28 cellular contexts compared by ENCODE assay signal in the genomic region with DNA sequence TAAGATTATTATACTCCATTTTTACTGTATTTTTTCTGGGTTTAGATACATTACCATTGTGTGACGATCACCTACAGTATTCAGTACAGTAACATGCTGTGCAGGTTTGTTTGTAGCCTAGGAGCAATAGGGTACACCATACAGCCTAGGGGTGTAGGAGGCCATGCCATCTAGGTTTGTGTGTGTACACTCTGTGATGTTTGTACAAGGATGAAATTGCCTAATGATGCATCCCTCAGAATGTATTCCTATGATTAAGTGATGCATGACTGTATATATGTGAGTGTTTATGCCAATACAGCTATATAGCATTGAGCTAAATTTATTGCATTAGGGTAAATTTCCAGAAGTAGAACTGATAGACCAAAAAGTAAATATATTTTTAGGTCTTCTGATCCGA.
"Had no signal": no experiment of that assay in that cellular context is flagged by ENCODE, and none has a peak within 500 bp of the region (broad histone marks: within the 10 kb centered on the region; RNA-seq: fewer than 3 reads in every experiment).

No MANE protein-coding gene starts in this region.

- H3K4me3 ChIP-seq: left ventricle myocardium inferior, lung, neural progenitor cell, psoas muscle, right atrium auricular region, right lobe of liver, smooth muscle cell, testis, thyroid gland, transverse colon, upper lobe of left lung, vagina had no signal

- H3K27ac ChIP-seq: left ventricle myocardium inferior, neural progenitor cell, neutrophil, parathyroid adenoma, psoas muscle, right atrium auricular region, right lobe of liver, thyroid gland, transverse colon, upper lobe of left lung, vagina had no signal

- H3K4me3 Mint-ChIP-seq: mesothelial cell of epicardium; naive B cell; natural killer cell; nephron progenitor cell; neural progenitor cell; stimulated activated memory B cell treated with anti-CD40 and anti-IgM and Interleukin-4, amounts not matched to agents 10 μg/mL and 1 μg/mL and 100 μg/mL, for 72 hours; stimulated activated naive CD8-positive, alpha-beta T cell treated with anti-CD3 and anti-CD28 coated beads, Interleukin-15, amount 100 ng/mL, for 72 hours had no signal

- H3K9ac ChIP-seq: neural progenitor cell, parathyroid adenoma had no signal

- H3K4me1 Mint-ChIP-seq: mesothelial cell of epicardium; naive B cell; natural killer cell; nephron progenitor cell; stimulated activated memory B cell treated with anti-CD40 and anti-IgM and Interleukin-4, amounts not matched to agents 10 μg/mL and 1 μg/mL and 100 μg/mL, for 72 hours; stimulated activated naive CD8-positive, alpha-beta T cell treated with anti-CD3 and anti-CD28 coated beads, Interleukin-15, amount 100 ng/mL, for 72 hours had no signal

- ATAC-seq: natural killer cell; psoas muscle; right lobe of liver; stimulated activated memory B cell treated with anti-CD40 and anti-IgM and Interleukin-4, amounts not matched to agents 10 μg/mL and 1 μg/mL and 100 μg/mL, for 72 hours; stimulated activated naive CD8-positive, alpha-beta T cell treated with anti-CD3 and anti-CD28 coated beads, Interleukin-15, amount 100 ng/mL, for 72 hours had no signal

- H3K27me3 ChIP-seq: neural progenitor cell, neutrophil, right atrium auricular region, right lobe of liver, testis, thyroid gland, transverse colon, upper lobe of left lung, vagina had no signal

- H3K36me3 Mint-ChIP-seq: naive B cell; natural killer cell; stimulated activated memory B cell treated with anti-CD40 and anti-IgM and Interleukin-4, amounts not matched to agents 10 μg/mL and 1 μg/mL and 100 μg/mL, for 72 hours had no signal

- DNase-seq: islet precursor cell; left ventricle myocardium inferior; mesendoderm; naive B cell; natural killer cell; nephron progenitor cell; occipital lobe; psoas muscle; right lobe of liver; stimulated activated CD4-positive, alpha-beta T cell treated with anti-CD3 and anti-CD28 coated beads, Interleukin-1b, Interleukin-23, amount 100 ng/mL, for 48 hours; stimulated activated CD4-positive, alpha-beta T cell treated with anti-CD3 and anti-CD28 coated beads, Interleukin-2, amount 100 ng/mL, for 48 hours; stimulated activated CD4-positive, alpha-beta T cell treated with anti-CD3 and anti-CD28 coated beads, Interleukin-4, amount 100 ng/mL, for 4 hours; stimulated activated CD8-positive, alpha-beta memory T cell treated with anti-CD3 and anti-CD28 coated beads, Interleukin-4, amount 100 ng/mL, for 48 hours; stimulated activated naive CD4-positive, alpha-beta T cell treated with Interleukin-2 at 50 U/mL for 16 hours; stimulated activated naive CD8-positive, alpha-beta T cell treated with anti-CD3 and anti-CD28 coated beads, Interleukin-15, amount 100 ng/mL, for 72 hours; testis; thyroid gland; transverse colon; upper lobe of left lung had no signal

- H3K9me3 Mint-ChIP-seq: mesothelial cell of epicardium; naive B cell; natural killer cell; nephron progenitor cell; neural progenitor cell; stimulated activated memory B cell treated with anti-CD40 and anti-IgM and Interleukin-4, amounts not matched to agents 10 μg/mL and 1 μg/mL and 100 μg/mL, for 72 hours; stimulated activated naive CD8-positive, alpha-beta T cell treated with anti-CD3 and anti-CD28 coated beads, Interleukin-15, amount 100 ng/mL, for 72 hours had no signal

- H3K9me3 ChIP-seq: left ventricle myocardium inferior, neutrophil, psoas muscle, right atrium auricular region, right lobe of liver, testis, thyroid gland, transverse colon, upper lobe of left lung, vagina had no signal

- H3K27ac Mint-ChIP-seq: mesothelial cell of epicardium; naive B cell; natural killer cell; nephron progenitor cell; neural progenitor cell; stimulated activated memory B cell treated with anti-CD40 and anti-IgM and Interleukin-4, amounts not matched to agents 10 μg/mL and 1 μg/mL and 100 μg/mL, for 72 hours; stimulated activated naive CD8-positive, alpha-beta T cell treated with anti-CD3 and anti-CD28 coated beads, Interleukin-15, amount 100 ng/mL, for 72 hours had no signal

- H3K36me3 ChIP-seq: neural progenitor cell, neutrophil had no signal

- H3K4me1 ChIP-seq: left ventricle myocardium inferior, parathyroid adenoma, psoas muscle, right atrium auricular region, thyroid gland, upper lobe of left lung, vagina had no signal

- H3K27me3 Mint-ChIP-seq: stimulated activated memory B cell treated with anti-CD40 and anti-IgM and Interleukin-4, amounts not matched to agents 10 μg/mL and 1 μg/mL and 100 μg/mL, for 72 hours; stimulated activated naive CD8-positive, alpha-beta T cell treated with anti-CD3 and anti-CD28 coated beads, Interleukin-15, amount 100 ng/mL, for 72 hours had no signal
